20 cellular contexts compared by ENCODE assay signal in genomic region chr15:50137893-50138292, GRCh38. TPM values are rescaled to one million over a fixed set of nuclear protein-coding genes. Genes with fewer than 3 reads are reported as not detected.
DNase-seq lines count a peak whose midpoint lies in the region; ATAC-seq and TF ChIP-seq lines count a peak whose summit lies in the region.
"Had no signal": no experiment of that assay in that cellular context is flagged by ENCODE, and none has a peak within 500 bp of the region (broad histone marks: within the 10 kb centered on the region; RNA-seq: fewer than 3 reads in every experiment).

No MANE protein-coding gene starts in this region.

- H3K4me3 ChIP-seq in AG10803 (ENCODE audit: low read length) (no peak overlapping the region), fibroblast of villous mesenchyme (ENCODE audit: low read depth, low read length) (no peak overlapping the region), Karpas-422 (ENCODE audit: low read length) (no peak overlapping the region)
- H3K4me3 ChIP-seq: SJCRH30, spleen, thoracic aorta had no signal

- H3K27ac Mint-ChIP-seq in T-helper 1 cell treated with Interleukin-12 subunit alpha and Interleukin-12 subunit beta and Interleukin-4 antibody, amounts not matched to agents 30 μg/mL and 1 μg/mL, for 36 hours: peak overlapping the region; percentile 86
- peak overlapping the region; percentile 98 for H3K27ac Mint-ChIP-seq in activated T-helper 1 cell treated with anti-CD3 and anti-CD28 coated beads, Interleukin-12 subunit alpha, Interleukin-12 subunit beta, Interleukin-2, Interleukin-4 antibody, amounts not matched to agents 30 ng/mL and 10 ng/mL and 1 ng/mL, durations not matched to agents 14 hours and 24 hours and 36 hours

- no peaks in the 10 kb centered on the region for H3K9me2 ChIP-seq in Karpas-422 (replicated peaks; ENCODE audit: insufficient read depth, low read length)

- H3K4me1 Mint-ChIP-seq in T-helper 1 cell treated with Interleukin-12 subunit alpha and Interleukin-12 subunit beta and Interleukin-4 antibody, amounts not matched to agents 30 μg/mL and 1 μg/mL, for 36 hours (ENCODE audit: low read depth): peaks cover 47% of the 10 kb centered on the region
- peaks cover 64% of the 10 kb centered on the region for H3K4me1 Mint-ChIP-seq in activated T-helper 1 cell treated with anti-CD3 and anti-CD28 coated beads, Interleukin-12 subunit alpha, Interleukin-12 subunit beta, Interleukin-2, Interleukin-4 antibody, amounts not matched to agents 30 ng/mL and 10 ng/mL and 1 ng/mL, durations not matched to agents 14 hours and 24 hours and 36 hours (ENCODE audit: low read depth)

- intact Hi-C loops in activated T-helper 1 cell treated with anti-CD3 and anti-CD28 coated beads, Interleukin-12 subunit alpha, Interleukin-12 subunit beta, Interleukin-2, Interleukin-4 antibody, amounts not matched to agents 30 ng/mL and 10 ng/mL and 1 ng/mL, durations not matched to agents 14 hours and 24 hours and 36 hours (cut with micrococcal nuclease): loop anchor here (1.0 to 5.0 kb wide), 3 partner anchors 110 to 981 kb away; partner anchors contain the start of gene COPS2

- TF ChIP-seq CTCF in AG10803 (conservative IDR thresholded peaks at IDR 0.05; ENCODE audit: low read length) (peak; percentile 50), fibroblast of villous mesenchyme (IDR thresholded peaks at IDR 0.05; ENCODE audit: insufficient read depth, low read depth, low read length) (peak; percentile 20)

- H3K4me2 ChIP-seq in Karpas-422 (ENCODE audit: low read depth, low read length, poor library complexity, severe bottlenecking): no peak overlapping the region

- no peak overlapping the region for H3K4me3 Mint-ChIP-seq in T-helper 1 cell treated with Interleukin-12 subunit alpha and Interleukin-12 subunit beta and Interleukin-4 antibody, amounts not matched to agents 30 μg/mL and 1 μg/mL, for 36 hours
- H3K4me3 Mint-ChIP-seq in activated T-helper 1 cell treated with anti-CD3 and anti-CD28 coated beads, Interleukin-12 subunit alpha, Interleukin-12 subunit beta, Interleukin-2, Interleukin-4 antibody, amounts not matched to agents 30 ng/mL and 10 ng/mL and 1 ng/mL, durations not matched to agents 14 hours and 24 hours and 36 hours: no peak overlapping the region
- H3K4me3 Mint-ChIP-seq: CD14-positive monocyte had no signal

- H4K20me1 ChIP-seq in Karpas-422 (ENCODE audit: insufficient read depth, low read depth, low read length): no peaks in the 10 kb centered on the region

- ATAC-seq in left lobe of liver: no peak

- H3K27me3 Mint-ChIP-seq in T-helper 1 cell treated with Interleukin-12 subunit alpha and Interleukin-12 subunit beta and Interleukin-4 antibody, amounts not matched to agents 30 μg/mL and 1 μg/mL, for 36 hours (ENCODE audit: low read depth): no peaks in the 10 kb centered on the region
- H3K27me3 Mint-ChIP-seq in activated T-helper 1 cell treated with anti-CD3 and anti-CD28 coated beads, Interleukin-12 subunit alpha, Interleukin-12 subunit beta, Interleukin-2, Interleukin-4 antibody, amounts not matched to agents 30 ng/mL and 10 ng/mL and 1 ng/mL, durations not matched to agents 14 hours and 24 hours and 36 hours (ENCODE audit: insufficient read depth): no peaks in the 10 kb centered on the region

- H2AFZ ChIP-seq in Karpas-422 (ENCODE audit: low read length): no peak overlapping the region

- H3K79me2 ChIP-seq in Karpas-422 (ENCODE audit: low read length): no peaks in the 10 kb centered on the region

- H3K36me3 ChIP-seq in Karpas-422 (ENCODE audit: insufficient read depth, low read length): no peaks in the 10 kb centered on the region
- H3K36me3 ChIP-seq: SJCRH30, spleen, thoracic aorta had no signal

- H3K9me3 ChIP-seq in Karpas-422 (ENCODE audit: low read length): no peaks in the 10 kb centered on the region
- H3K9me3 ChIP-seq: SJCRH30, spleen, thoracic aorta had no signal

- no peaks in the 10 kb centered on the region for H3K27me3 ChIP-seq in Karpas-422 (ENCODE audit: low read length)
- H3K27me3 ChIP-seq: SJCRH30 had no signal

- peaks cover 1% of the 10 kb centered on the region for H3K36me3 Mint-ChIP-seq in T-helper 1 cell treated with Interleukin-12 subunit alpha and Interleukin-12 subunit beta and Interleukin-4 antibody, amounts not matched to agents 30 μg/mL and 1 μg/mL, for 36 hours (ENCODE audit: low read depth)
- H3K36me3 Mint-ChIP-seq in activated T-helper 1 cell treated with anti-CD3 and anti-CD28 coated beads, Interleukin-12 subunit alpha, Interleukin-12 subunit beta, Interleukin-2, Interleukin-4 antibody, amounts not matched to agents 30 ng/mL and 10 ng/mL and 1 ng/mL, durations not matched to agents 14 hours and 24 hours and 36 hours (ENCODE audit: low read depth): peaks cover 23% of the 10 kb centered on the region
- H3K36me3 Mint-ChIP-seq: CD14-positive monocyte had no signal

- no peak overlapping the region for H3K27ac ChIP-seq in Karpas-422 (ENCODE audit: low read length)
- H3K27ac ChIP-seq: SJCRH30, spleen, thoracic aorta had no signal

- DNase-seq in T-helper 1 cell (no peak), AG10803 (ENCODE audit: low read depth) (peak; percentile 25), fibroblast of villous mesenchyme (ENCODE audit: low read depth) (no peak), Karpas-422 (no peak), left lobe of liver (ENCODE audit: low spot score) (no peak), OCI-M1 (lab: John Stamatoyannopoulos, UW) (no peak)
- DNase-seq in activated T-helper 1 cell treated with anti-CD3 and anti-CD28 coated beads, Interleukin-12 subunit alpha, Interleukin-12 subunit beta, Interleukin-2, Interleukin-4 antibody, amounts not matched to agents 30 ng/mL and 10 ng/mL and 1 ng/mL, durations not matched to agents 14 hours and 24 hours and 36 hours (ENCODE audit: low spot score): no peak
- DNase-seq: 8988T, anterior cingulate cortex, DMS 273 treated with DMSO at 0.1 percent for 48 hours, kidney, NCI-H1417, NCI-H2171 treated with DMSO at 0.1 percent for 48 hours, SJCRH30, spleen, T-helper 9 cell had no signal

- no peak overlapping the region for H3K9ac ChIP-seq in Karpas-422 (ENCODE audit: low read length)

- peaks cover 15% of the 10 kb centered on the region for H3K4me1 ChIP-seq in Karpas-422 (ENCODE audit: low read length)

- H3K9me3 Mint-ChIP-seq in T-helper 1 cell treated with Interleukin-12 subunit alpha and Interleukin-12 subunit beta and Interleukin-4 antibody, amounts not matched to agents 30 μg/mL and 1 μg/mL, for 36 hours: no peaks in the 10 kb centered on the region
- H3K9me3 Mint-ChIP-seq in activated T-helper 1 cell treated with anti-CD3 and anti-CD28 coated beads, Interleukin-12 subunit alpha, Interleukin-12 subunit beta, Interleukin-2, Interleukin-4 antibody, amounts not matched to agents 30 ng/mL and 10 ng/mL and 1 ng/mL, durations not matched to agents 14 hours and 24 hours and 36 hours: peaks cover 9% of the 10 kb centered on the region

RNA-seq across cellular contexts. Expression of gene ATP8B4, which starts 18.9 kb away (rescaled TPM):
- 49.7 and 52.9 TPM in 2 replicates for total RNA-seq in activated T-helper 1 cell treated with anti-CD3 and anti-CD28 coated beads, Interleukin-12 subunit alpha, Interleukin-12 subunit beta, Interleukin-2, Interleukin-4 antibody, amounts not matched to agents 30 ng/mL and 10 ng/mL and 1 ng/mL, durations not matched to agents 14 hours and 24 hours and 36 hours
- total RNA-seq in fibroblast of villous mesenchyme: 4.2 and 90.2 TPM in 2 replicates
- total RNA-seq in Karpas-422 (2014; rRNA removed; shearing (Covaris generic); ENCODE audit: low replicate concordance): not detected in 2 replicates
- total RNA-seq in left lobe of liver: 6.8 TPM
- total RNA-seq: OCI-LY7 had no signal

RNA-seq across cellular contexts. Expression of gene SLC27A2, which starts 44.1 kb away (rescaled TPM):
- 78.0 and 78.7 TPM in 2 replicates for total RNA-seq in activated T-helper 1 cell treated with anti-CD3 and anti-CD28 coated beads, Interleukin-12 subunit alpha, Interleukin-12 subunit beta, Interleukin-2, Interleukin-4 antibody, amounts not matched to agents 30 ng/mL and 10 ng/mL and 1 ng/mL, durations not matched to agents 14 hours and 24 hours and 36 hours
- under 0.01 TPM in 2 replicates for total RNA-seq in fibroblast of villous mesenchyme
- not detected in 2 replicates for total RNA-seq in Karpas-422 (2014; rRNA removed; shearing (Covaris generic); ENCODE audit: low replicate concordance)
- 153 TPM for total RNA-seq in left lobe of liver
- total RNA-seq: OCI-LY7, SJCRH30 had no signal

Comparison
In these comparisons a context has a peak if more than half of its experiments do, and no peak if none do; other contexts are left out.
1. RNA of gene SLC27A2, which starts 44.1 kb away (total RNA-seq): 153 TPM in left lobe of liver (single experiment) and 78.0 to 78.7 TPM in activated T-helper 1 cell treated with anti-CD3 and anti-CD28 coated beads, Interleukin-12 subunit alpha, Interleukin-12 subunit beta, Interleukin-2, Interleukin-4 antibody, amounts not matched to agents 30 ng/mL and 10 ng/mL and 1 ng/mL, durations not matched to agents 14 hours and 24 hours and 36 hours; under 0.01 TPM in fibroblast of villous mesenchyme and not detected in Karpas-422; every median in the first group is over 10 times any median in the second.